In genomic region chr3:195260286-195260905, GRCh38 we compare ENCODE assay signal across 8 cellular contexts. TPM values are rescaled to one million over a fixed set of nuclear protein-coding genes. Genes with fewer than 3 reads are reported as not detected.
A peak's percentile ranks its signal among the peaks of the same experiment; 100 is the strongest.
DNase-seq lines count a peak whose midpoint lies in the region; ATAC-seq, FAIRE-seq and TF ChIP-seq lines count a peak whose summit lies in the region.

No MANE protein-coding gene starts in this region.

- peaks cover 7% of the 10 kb centered on the region; the same call in 1 of the 2 replicates for H3K23me2 ChIP-seq in H1 (ENCODE audit: low read depth, low read length)

- CTCF ChIA-PET in H1 (lab: Charles Lee; ENCODE audit: partially characterized antibody), result interaction anchor here (0.6 to 3.0 kb wide), 27 partner anchors 10 to 588 kb away, joined by 3 to 23 read pairs (median 3); partner anchors contain the start of genes FAM43A, LSG1 and XXYLT1

- H3K4me1 ChIP-seq in BE2C (peaks cover 16% of the 10 kb centered on the region), H1 (replicated peaks in 1 of 4; ENCODE audit: control insufficient read depth in 3 of 4, insufficient read depth in 4 of 4, low read length in 3 of 4) (peaks cover 7 to 28% (median 16%) of the 10 kb centered on the region in 4 experiments), muscle layer of colon (ENCODE audit: insufficient read depth, low read length) (peaks cover 30% of the 10 kb centered on the region), aorta (ENCODE audit: control insufficient read depth in 1 of 2, insufficient read depth in 2 of 2, low read length in 2 of 2) (no peaks in the 10 kb centered on the region)

- H3K9me3 ChIP-seq in BE2C (no peaks in the 10 kb centered on the region), H1 (ENCODE audit: insufficient read depth in 2 of 2, low read depth in 1 of 2, low read length in 1 of 2) (no peaks in the 10 kb centered on the region), muscle layer of colon (ENCODE audit: low read length) (no peaks in the 10 kb centered on the region), aorta (ENCODE audit: control insufficient read depth, low read length) (no peaks in the 10 kb centered on the region)

- DNase-seq in BE2C (no peak), SW480 (ENCODE audit: low spot score) (peak; percentile 83), H1 (ENCODE audit: low read depth in 1 of 2, low spot score in 2 of 2) (peak in 1 of 2 experiments; percentile 90), aorta (peak; percentile 68 to 78)
- no peak for DNase-seq in NK-92 treated with Interleukin-12 subunit alpha and Interleukin-12 subunit beta, amount 100 ng/mL, for 24 hours (lab: John Stamatoyannopoulos, UW)

- no peak overlapping the region for H4K5ac ChIP-seq in H1 (ENCODE audit: insufficient read length, low read depth, low read length)

- no peak for TF ChIP-seq EP300 in H1 (IDR thresholded peaks at IDR 0.05; ENCODE audit: borderline replicate concordance in 1 of 2, low read depth in 2 of 2, low read length in 2 of 2)

- no peak overlapping the region for H3K56ac ChIP-seq in H1 (replicated peaks; ENCODE audit: insufficient read length, low read depth, low read length)

- TF ChIP-seq CTCF in BE2C (IDR thresholded peaks at IDR 0.05; ENCODE audit: low read depth, low read length) (0 out of 2 replicates have a peak, but pooled peaks have one; percentile 2), H1 (IDR thresholded peaks at IDR 0.05; ENCODE audit: control extremely low read depth in 1 of 3, insufficient read depth in 1 of 3, low read depth in 1 of 3, low read length in 3 of 3) (no peak)

- H2BK120ac ChIP-seq in H1 (replicated peaks; ENCODE audit: low read depth, low read length), result no peak overlapping the region

- intact Hi-C loops in aorta (cut with DNase I), result loop anchor here (1.0 to 10.0 kb wide), 4 partner anchors 106 to 578 kb away; no protein-coding TSS in a partner anchor

- H3K4me3 ChIP-seq in BE2C (ENCODE audit: low read depth, low read length) (peak overlapping the region; percentile 66), H1 (ENCODE audit: extremely low read depth in 1 of 4, insufficient read depth in 2 of 4, low read depth in 3 of 4, low read length in 4 of 4) (peak overlapping the region; percentile 35 to 69 (median 59)), muscle layer of colon (ENCODE audit: low read depth in 1 of 2, low read length in 2 of 2) (peak overlapping the region; percentile 54 to 66), aorta (ENCODE audit: low read length in 2 of 2) (peak overlapping the region; percentile 46 to 58)

- H3K79me1 ChIP-seq in H1 (ENCODE audit: low read depth, low read length), result peaks cover 27% of the 10 kb centered on the region

- H3K36me3 ChIP-seq in BE2C (no peaks in the 10 kb centered on the region; the same call in 1 of the 2 replicates), H1 (ENCODE audit: control insufficient read depth in 2 of 4, insufficient read depth in 4 of 4, low read length in 3 of 4) (peaks cover 0 to 1% (median 0%) of the 10 kb centered on the region in 4 experiments; a peak in 2 of 8 replicates), muscle layer of colon (ENCODE audit: insufficient read depth, low read length) (no peaks in the 10 kb centered on the region), aorta (ENCODE audit: control insufficient read depth in 1 of 2, insufficient read depth in 2 of 2, low read length in 1 of 2) (no peaks in the 10 kb centered on the region)

- TF ChIP-seq POLR2A in H1 (IDR thresholded peaks at IDR 0.05; ENCODE audit: control extremely low read depth in 1 of 2, low read depth in 2 of 2, low read length in 2 of 2), result no peak

- no peak overlapping the region for H4K91ac ChIP-seq in H1 (replicated peaks; ENCODE audit: insufficient read length, low read length)

- H2BK5ac ChIP-seq in H1 (ENCODE audit: low read depth, low read length), result no peak overlapping the region

- no peak overlapping the region for H2AK5ac ChIP-seq in H1 (ENCODE audit: low read depth, low read length)

- POLR2A ChIA-PET in H1 (lab: Charles Lee; ENCODE audit: partially characterized antibody), result interaction anchor here (0.8 to 3.0 kb wide), 8 partner anchors 10 to 574 kb away, joined by 3 to 30 read pairs (median 4); partner anchors contain the start of genes FAM43A and XXYLT1

- H3K4ac ChIP-seq in H1 (replicated peaks; ENCODE audit: insufficient read length, low read depth, low read length), result no peak overlapping the region

- H2BK20ac ChIP-seq in H1 (ENCODE audit: low read length), result no peak overlapping the region

- H2AFZ ChIP-seq in H1 (ENCODE audit: low read length), result no peak overlapping the region

- H4K20me1 ChIP-seq in H1 (replicated peaks in 1 of 2; ENCODE audit: control insufficient read depth in 1 of 2, insufficient read depth in 2 of 2, low read length in 2 of 2), result peaks cover 24 to 37% of the 10 kb centered on the region in 2 experiments

- H3K14ac ChIP-seq in H1 (ENCODE audit: insufficient read length), result no peak overlapping the region

- H3K27me3 ChIP-seq in BE2C (no peaks in the 10 kb centered on the region), H1 (replicated peaks in 1 of 4; ENCODE audit: control insufficient read depth in 3 of 4, extremely low read depth in 1 of 4, insufficient read depth in 3 of 4, low read length in 3 of 4) (no peaks in the 10 kb centered on the region), muscle layer of colon (ENCODE audit: control insufficient read depth in 1 of 2, insufficient read depth in 2 of 2, low read length in 2 of 2) (no peaks in the 10 kb centered on the region), aorta (ENCODE audit: control insufficient read depth in 1 of 2, insufficient read depth in 2 of 2, low read length in 1 of 2) (no peaks in the 10 kb centered on the region)

- H3K23ac ChIP-seq in H1 (ENCODE audit: insufficient read length), result no peak overlapping the region

- peak overlapping the region; percentile 78 for H3K18ac ChIP-seq in H1 (ENCODE audit: extremely low read depth, low read length)

- H2BK15ac ChIP-seq in H1 (ENCODE audit: low read length), result no peak overlapping the region

- no peak overlapping the region for H4K8ac ChIP-seq in H1 (ENCODE audit: extremely low read depth, insufficient read depth, low read length)

- ATAC-seq in GM19023 (IDR thresholded peaks at IDR 0.05; ENCODE audit: unreplicated experiment) (peak; percentile 4), HG03575 (IDR thresholded peaks at IDR 0.05; ENCODE audit: extremely low read depth, insufficient number of reproducible peaks, low FRiP score, unreplicated experiment) (peak; percentile 7), aorta (ENCODE audit: low FRiP score) (peak; percentile 4)

- H2BK12ac ChIP-seq in H1 (ENCODE audit: low read depth, low read length), result no peak overlapping the region

- H3K9ac ChIP-seq in H1 (replicated peaks in 1 of 4; ENCODE audit: extremely low read depth in 1 of 4, low read depth in 3 of 4, low read length in 3 of 4), result peak overlapping the region in 1 of 4 experiments; percentile 9; a peak in 2 of 7 replicates
- H3K9ac ChIP-seq in muscle layer of colon (ENCODE audit: low read length), result peak overlapping the region; percentile 74

- H3K79me2 ChIP-seq in H1 (ENCODE audit: control insufficient read depth in 1 of 2, insufficient read depth in 2 of 2, low read length in 2 of 2), result peaks cover 0 to 79% of the 10 kb centered on the region in 2 experiments; a peak in 3 of 4 replicates

- TF ChIP-seq RAD21 in H1 (IDR thresholded peaks at IDR 0.05 in 1 of 2, conservative IDR thresholded peaks at IDR 0.05 in 1 of 2; ENCODE audit: low read depth in 2 of 2, low read length in 2 of 2), result no peak

- no peak overlapping the region for H3K27ac ChIP-seq in H1 (ENCODE audit: low read depth, low read length)
- peak overlapping the region; percentile 97 for H3K27ac ChIP-seq in muscle layer of colon (ENCODE audit: low read depth, low read length)
- H3K27ac ChIP-seq in aorta (ENCODE audit: low read depth in 1 of 2, low read length in 2 of 2), result no peak overlapping the region

- 4% methylated on average over 27 of the region's 41 CpGs; no CpG with 5 or more reads in 1 of the 2 experiments for WGBS in H1 (ENCODE audit: extremely low coverage in 1 of 2, insufficient coverage in 1 of 2, insufficient read length in 1 of 2, insufficient replicate concordance in 2 of 2, low coverage in 1 of 2, low lambda C conversion rate in 2 of 2, missing lambda C conversion rate in 1 of 2), 2 experiments
- WGBS in aorta, 2 donors, result 14 to 20% methylated on average over 29 to 41 of the region's 41 CpGs

- peak overlapping the region; percentile 83 to 94 for H3K4me2 ChIP-seq in H1 (ENCODE audit: insufficient read depth in 1 of 2, low read depth in 2 of 2, low read length in 2 of 2)

- no peak for FAIRE-seq in H1 (lab: Jason Lieb, UNC)

TF ChIP-seq in H1, 55 proteins besides CTCF, POLR2A, EP300 and RAD21:
- TF ChIP-seq SP1 (IDR thresholded peaks at IDR 0.05; ENCODE audit: low read depth, low read length) (0 out of 2 replicates have a peak, but pooled peaks have one; percentile 20), RBBP5 (IDR thresholded peaks at IDR 0.05; ENCODE audit: borderline replicate concordance, low read depth, low read length) (peak; percentile 58), ASH2L (IDR thresholded peaks at IDR 0.05; ENCODE audit: low read length) (peak; percentile 39), ZNF274 (IDR thresholded peaks at IDR 0.05; ENCODE audit: borderline replicate concordance, extremely low read depth, low read length) (no peak), SIN3A (conservative IDR thresholded peaks at IDR 0.05 in 1 of 2, IDR thresholded peaks at IDR 0.05 in 1 of 2; ENCODE audit: low read depth in 1 of 2, low read length in 2 of 2) (peak; percentile 40 to 77; a peak in 1 of 4 replicates), CBX5 (IDR thresholded peaks at IDR 0.05; ENCODE audit: low read depth, low read length) (no peak), HDAC2 (IDR thresholded peaks at IDR 0.05; ENCODE audit: borderline replicate concordance in 1 of 2, low read depth in 2 of 2, low read length in 2 of 2) (0 out of 4 replicates have a peak, but pooled peaks of 1 of the 2 experiments have one; percentile 36)

RNA-seq across cellular contexts. Expression of gene XXYLT1, which starts 10.6 kb away (rescaled TPM):
- 34.2 TPM for polyA plus RNA-seq in BE2C (2012; ENCODE audit: insufficient read depth, insufficient read length, low read depth)
- 23.8 and 24.5 TPM in 2 replicates for total RNA-seq in H1 (2021; fragmentation: NEBNext Ultra II Directional; extraction: Animal tissue kit (Norgen Biotek cat#: 25700))
- polyA plus RNA-seq in H1 (2011; rRNA removed), result 18.9 and 20.2 TPM in 2 replicates
- 21.1 TPM for polyA plus RNA-seq in H1 (2011; cell fraction: cytosol; rRNA removed)
- polyA plus RNA-seq in H1 (2011; cell fraction: nucleus; rRNA removed), result 14.9 TPM
- 19.3 to 20.5 TPM (median 20.0 TPM) in 4 replicates for polyA plus RNA-seq in H1 (2012, experiment 1 of 2)
- polyA plus RNA-seq in H1 (2012, experiment 2 of 2), result 25.8 TPM
- 29.3 TPM for polyA plus RNA-seq in H1 (2013, experiment 1 of 2)
- polyA plus RNA-seq in H1 (2013, experiment 2 of 2), result 32.6 TPM
- polyA minus RNA-seq in H1 (2011; rRNA and poly(A)+ RNA removed), result 15.2 and 16.2 TPM in 2 replicates
- polyA minus RNA-seq in H1 (2011; cell fraction: cytosol; rRNA and poly(A)+ RNA removed), result 22.8 TPM
- polyA minus RNA-seq in H1 (2011; cell fraction: nucleus; rRNA and poly(A)+ RNA removed), result 31.3 TPM
- 10 to 100 TPM in 1 of 2 donors, 1 to 10 TPM in 1; 8.6 to 15.0 TPM for total RNA-seq in aorta
- 1 to 10 TPM; 2.3 to 5.2 TPM for polyA plus RNA-seq in aorta

Comparison
In these comparisons a context has a peak if more than half of its experiments do, and no peak if none do; other contexts are left out.
1. DNase-seq: peak in SW480 (single experiment) and aorta (2 of 2); none in BE2C (single experiment) and NK-92 treated with Interleukin-12 subunit alpha and Interleukin-12 subunit beta, amount 100 ng/mL, for 24 hours (single experiment).
2. Peak in every context shown above with its lines, with median percentiles within 50 percentile points of each other: H3K4me3 ChIP-seq and ATAC-seq.